9 cellular contexts compared by ENCODE assay signal in genomic region chr2:42929985-42930581, GRCh38.
DNase-seq lines count a peak whose midpoint lies in the region; TF ChIP-seq lines count a peak whose summit lies in the region.
"Had no signal": no experiment of that assay in that cellular context is flagged by ENCODE, and none has a peak within 500 bp of the region (broad histone marks: within the 10 kb centered on the region; RNA-seq: fewer than 3 reads in every experiment).

No MANE protein-coding gene starts in this region.

- H3K4me1 ChIP-seq in mesenchymal stem cell (ENCODE audit: control insufficient read depth, insufficient read depth, low read depth, low read length) (peaks cover 61% of the 10 kb centered on the region), tibial nerve (peaks cover 0 to 97% (median 63%) of the 10 kb centered on the region in 4 donors)

- no peak overlapping the region for H3K4me3 Mint-ChIP-seq in activated CD4-positive, alpha-beta T cell treated with anti-CD3 and anti-CD28 coated beads, Interleukin-2, amount 10 ng/mL, durations not matched to agents 7 days and 5 days

- CTCF ChIA-PET in activated CD4-positive, alpha-beta T cell treated with anti-CD3 and anti-CD28 coated beads, Interleukin-2, amount 10 ng/mL, durations not matched to agents 7 days and 5 days (lab: Charles Lee), result interaction anchor here (1.4 to 1.6 kb wide), 2 partner anchors 14 to 18 kb away, joined by 4 to 5 read pairs; no protein-coding TSS in a partner anchor

- no peak for TF ChIP-seq CTCF in choroid plexus epithelial cell (conservative IDR thresholded peaks at IDR 0.05; ENCODE audit: low read depth, low read length)
- TF ChIP-seq CTCF in tibial nerve (IDR thresholded peaks at IDR 0.05), result no peak

- no peak for TF ChIP-seq EP300 in tibial nerve (IDR thresholded peaks at IDR 0.05)

- TF ChIP-seq POLR2A in tibial nerve (IDR thresholded peaks at IDR 0.05), result no peak

- H3K23ac ChIP-seq in mesenchymal stem cell (ENCODE audit: low read length in 2 of 2), result no peak overlapping the region

- peaks cover 2% of the 10 kb centered on the region for H3K27me3 Mint-ChIP-seq in activated CD4-positive, alpha-beta T cell treated with anti-CD3 and anti-CD28 coated beads, Interleukin-2, amount 10 ng/mL, durations not matched to agents 7 days and 5 days

- peak overlapping the region; percentile 21 for H2BK5ac ChIP-seq in mesenchymal stem cell (ENCODE audit: low read depth, low read length, poor library complexity, severe bottlenecking)

- no peak overlapping the region for H3K27ac Mint-ChIP-seq in activated CD4-positive, alpha-beta T cell treated with anti-CD3 and anti-CD28 coated beads, Interleukin-2, amount 10 ng/mL, durations not matched to agents 7 days and 5 days

- H2BK12ac ChIP-seq in mesenchymal stem cell (ENCODE audit: low read length in 2 of 2), result peak overlapping the region; percentile 59 to 100

- no peaks in the 10 kb centered on the region for H3K27me3 ChIP-seq in mesenchymal stem cell (ENCODE audit: control insufficient read depth in 1 of 2, insufficient read depth in 1 of 2, low read length in 2 of 2)
- H3K27me3 ChIP-seq in tibial nerve, result no peaks in the 10 kb centered on the region

- H3K79me1 ChIP-seq in mesenchymal stem cell (replicated peaks; ENCODE audit: low read length, poor library complexity, severe bottlenecking), result no peaks in the 10 kb centered on the region

- peak overlapping the region; percentile 74 for H2BK120ac ChIP-seq in mesenchymal stem cell (ENCODE audit: low read depth, low read length)

- H3K4ac ChIP-seq in mesenchymal stem cell (ENCODE audit: low read depth in 1 of 2, low read length in 2 of 2), result peak overlapping the region; percentile 49 to 98

- H4K8ac ChIP-seq in mesenchymal stem cell (ENCODE audit: low read length), result peak overlapping the region; percentile 74

- no peak overlapping the region for H2AFZ ChIP-seq in mesenchymal stem cell (ENCODE audit: low read depth, low read length)

- no peaks in the 10 kb centered on the region for H3K9me3 ChIP-seq in mesenchymal stem cell (ENCODE audit: control insufficient read depth, low read length)
- no peaks in the 10 kb centered on the region for H3K9me3 ChIP-seq in tibial nerve

- H3K27ac ChIP-seq in mesenchymal stem cell (ENCODE audit: low read length, poor library complexity, severe bottlenecking) (peak overlapping the region; percentile 76), tibial nerve (peak overlapping the region; percentile 82 to 93 (median 86))

- peak overlapping the region; percentile 62 for H3K9ac ChIP-seq in mesenchymal stem cell (ENCODE audit: low read length)

- H3K4me1 Mint-ChIP-seq in activated CD4-positive, alpha-beta T cell treated with anti-CD3 and anti-CD28 coated beads, Interleukin-2, amount 10 ng/mL, durations not matched to agents 7 days and 5 days, result peaks cover 2% of the 10 kb centered on the region

- H3K36me3 Mint-ChIP-seq in activated CD4-positive, alpha-beta T cell treated with anti-CD3 and anti-CD28 coated beads, Interleukin-2, amount 10 ng/mL, durations not matched to agents 7 days and 5 days (ENCODE audit: low read depth), result no peaks in the 10 kb centered on the region

- peak overlapping the region; percentile 84 for H2AK5ac ChIP-seq in mesenchymal stem cell (ENCODE audit: low read length, severe bottlenecking)

- peak overlapping the region in 1 of 2 experiments; percentile 45 for H3K14ac ChIP-seq in mesenchymal stem cell (ENCODE audit: low read length in 2 of 2)

- no peaks in the 10 kb centered on the region for H3K36me3 ChIP-seq in mesenchymal stem cell (ENCODE audit: control insufficient read depth in 1 of 2, insufficient read depth in 2 of 2, low read depth in 1 of 2, low read length in 2 of 2)
- no peaks in the 10 kb centered on the region for H3K36me3 ChIP-seq in tibial nerve

- peak overlapping the region; percentile 14 for H3K4me2 ChIP-seq in mesenchymal stem cell (ENCODE audit: low read length, poor library complexity, severe bottlenecking)

- H3K9me3 Mint-ChIP-seq in activated CD4-positive, alpha-beta T cell treated with anti-CD3 and anti-CD28 coated beads, Interleukin-2, amount 10 ng/mL, durations not matched to agents 7 days and 5 days, result no peaks in the 10 kb centered on the region

- H4K91ac ChIP-seq in mesenchymal stem cell (ENCODE audit: low read length), result peak overlapping the region; percentile 90

- peak; percentile 70 for DNase-seq in NCI-H2107 treated with DMSO at 0.1 percent for 48 hours (lab: John Stamatoyannopoulos, UW; ENCODE audit: unreplicated experiment)
- no peak for DNase-seq in NCI-H2107 (lab: John Stamatoyannopoulos, UW)
- DNase-seq in choroid plexus epithelial cell (ENCODE audit: low read depth), result peak; percentile 93
- peak; percentile 90 for DNase-seq in mesenchymal stem cell
- DNase-seq in tibial nerve (ENCODE audit: low spot score in 2 of 2), result no peak
- DNase-seq in NCI-H1694 (lab: John Stamatoyannopoulos, UW), result no peak
- no peak for DNase-seq in NK-92 (lab: John Stamatoyannopoulos, UW; ENCODE audit: unreplicated experiment)
- DNase-seq in activated CD4-positive, alpha-beta T cell treated with anti-CD3 and anti-CD28 coated beads, Interleukin-2, amount 10 ng/mL, durations not matched to agents 7 days and 5 days, result no peak
- DNase-seq: activated CD8-positive, alpha-beta memory T cell treated with anti-CD3 and anti-CD28 coated beads for 24 hours had no signal

- no peak overlapping the region for H2BK15ac ChIP-seq in mesenchymal stem cell (ENCODE audit: low read depth, poor library complexity, severe bottlenecking)

- POLR2A ChIA-PET in activated CD4-positive, alpha-beta T cell treated with anti-CD3 and anti-CD28 coated beads, Interleukin-2, amount 10 ng/mL, durations not matched to agents 7 days and 5 days (lab: Charles Lee), result no interaction called here

- 8% methylated on average over 4 of the region's 5 CpGs for WGBS in mesenchymal stem cell
- WGBS in tibial nerve, 2 donors, result 10% methylated on average over 5 of the region's 5 CpGs

- peak overlapping the region; percentile 89 to 96 for H3K18ac ChIP-seq in mesenchymal stem cell (ENCODE audit: low read depth in 1 of 2, low read length in 2 of 2)

- H3K4me3 ChIP-seq in choroid plexus epithelial cell (ENCODE audit: low read depth, low read length) (no peak overlapping the region), mesenchymal stem cell (ENCODE audit: insufficient read depth in 1 of 2, low read depth in 1 of 2, low read length in 2 of 2) (no peak overlapping the region), tibial nerve (no peak overlapping the region)

Comparison
In these comparisons a context has a peak if more than half of its experiments do, and no peak if none do; other contexts are left out.
1. DNase-seq: peak in NCI-H2107 treated with DMSO at 0.1 percent for 48 hours (single experiment), choroid plexus epithelial cell (single experiment) and mesenchymal stem cell (single experiment); none in NCI-H2107 (single experiment), tibial nerve (0 of 2), NCI-H1694 (single experiment), NK-92 (single experiment) and activated CD4-positive, alpha-beta T cell treated with anti-CD3 and anti-CD28 coated beads, Interleukin-2, amount 10 ng/mL, durations not matched to agents 7 days and 5 days (single experiment).